Comparison of ENCODE assay signal across 8 cellular contexts in genomic region chr13:91346848-91347211, GRCh38. TPM values are rescaled to one million over a fixed set of nuclear protein-coding genes. Genes with fewer than 3 reads are reported as not detected.
A peak's percentile ranks its signal among the peaks of the same experiment; 100 is the strongest.
DNase-seq lines count a peak whose midpoint lies in the region; ATAC-seq and TF ChIP-seq lines count a peak whose summit lies in the region.

No MANE protein-coding gene starts in this region.

- H2AFZ ChIP-seq in ACC112 (ENCODE audit: low read length, unreplicated experiment) (peak overlapping the region; percentile 77), OCI-LY7 (ENCODE audit: low read length) (peak overlapping the region; percentile 82)

- CTCF ChIA-PET in OCI-LY7 (lab: Charles Lee; ENCODE audit: unreplicated experiment): interaction anchor here (1.0 to 1.4 kb wide), 3 partner anchors 11 to 36 kb away, joined by 3 to 5 read pairs (median 3); no protein-coding TSS in a partner anchor

- TF ChIP-seq CTCF in OCI-LY7 (conservative IDR thresholded peaks at IDR 0.05; ENCODE audit: low read length): no peak

- peak overlapping the region; percentile 89 for H3K9ac ChIP-seq in iPS-18a (ENCODE audit: low read length)

- H3K4me1 ChIP-seq in ACC112 (ENCODE audit: control insufficient read depth, insufficient read depth, low read length, unreplicated experiment): peaks cover 20% of the 10 kb centered on the region
- H3K4me1 ChIP-seq in OCI-LY7 (ENCODE audit: insufficient read depth, low read length, poor library complexity, severe bottlenecking): peaks cover 36% of the 10 kb centered on the region
- peaks cover 20% of the 10 kb centered on the region for H3K4me1 ChIP-seq in iPS-18a (ENCODE audit: control insufficient read depth, low read depth, low read length)

- H3K4me2 ChIP-seq in OCI-LY7 (ENCODE audit: low read length): peak overlapping the region; percentile 61

- no peaks in the 10 kb centered on the region for H3K9me3 Mint-ChIP-seq in activated naive CD8-positive, alpha-beta T cell treated with anti-CD3 and anti-CD28 coated beads, Interleukin-2, amount 10 ng/mL, durations not matched to agents 7 days and 5 days

- H3K36me3 ChIP-seq in ACC112 (ENCODE audit: insufficient read depth, low read length): peaks cover 18% of the 10 kb centered on the region; the same call in 1 of the 2 replicates
- peaks cover 37% of the 10 kb centered on the region for H3K36me3 ChIP-seq in OCI-LY7 (ENCODE audit: insufficient read depth, low read length)
- H3K36me3 ChIP-seq in iPS-18a (ENCODE audit: control insufficient read depth, low read depth, low read length): peaks cover 29% of the 10 kb centered on the region

- H3K27ac Mint-ChIP-seq in activated naive CD8-positive, alpha-beta T cell treated with anti-CD3 and anti-CD28 coated beads, Interleukin-2, amount 10 ng/mL, durations not matched to agents 7 days and 5 days: peak overlapping the region; percentile 96

- no peaks in the 10 kb centered on the region for H3K9me2 ChIP-seq in OCI-LY7 (ENCODE audit: insufficient read depth, low read length)

- peaks cover 30% of the 10 kb centered on the region for H3K4me1 Mint-ChIP-seq in activated naive CD8-positive, alpha-beta T cell treated with anti-CD3 and anti-CD28 coated beads, Interleukin-2, amount 10 ng/mL, durations not matched to agents 7 days and 5 days

- H3K4me3 ChIP-seq in ACC112 (ENCODE audit: low read depth, low read length) (peak overlapping the region; percentile 79), OCI-LY7 (ENCODE audit: low read depth, low read length, poor library complexity, severe bottlenecking) (peak overlapping the region; percentile 64), iPS-18a (ENCODE audit: low read length) (peak overlapping the region; percentile 81)

- H3K27me3 Mint-ChIP-seq in activated naive CD8-positive, alpha-beta T cell treated with anti-CD3 and anti-CD28 coated beads, Interleukin-2, amount 10 ng/mL, durations not matched to agents 7 days and 5 days: peaks cover 5% of the 10 kb centered on the region

- H4K20me1 ChIP-seq in OCI-LY7 (ENCODE audit: insufficient read depth, low read length): peaks cover 28% of the 10 kb centered on the region

- TSS peak; percentile 83 for BruUV-seq in OCI-LY7 (replicated peaks; lab: Mats Ljungman, UMichigan)

- POLR2A ChIA-PET in OCI-LY7 (lab: Charles Lee): interaction anchor here (0.5 to 4.8 kb wide), 29 partner anchors 9 to 812 kb away, joined by 3 to 65 read pairs (median 4); partner anchors contain the start of gene GPC5
- POLR2A ChIA-PET in activated naive CD8-positive, alpha-beta T cell treated with anti-CD3 and anti-CD28 coated beads, Interleukin-2, amount 10 ng/mL, durations not matched to agents 7 days and 5 days (lab: Charles Lee): interaction anchor here (1.2 to 1.5 kb wide), 5 partner anchors 13 to 53 kb away, joined by 3 to 15 read pairs (median 4); no protein-coding TSS in a partner anchor

- peaks cover 53% of the 10 kb centered on the region for H3K27me3 ChIP-seq in ACC112 (ENCODE audit: insufficient read depth, low read length)
- H3K27me3 ChIP-seq in iPS-18a (ENCODE audit: control insufficient read depth, insufficient read depth, low read length): peaks cover 8% of the 10 kb centered on the region

- H3K4me3 Mint-ChIP-seq in activated naive CD8-positive, alpha-beta T cell treated with anti-CD3 and anti-CD28 coated beads, Interleukin-2, amount 10 ng/mL, durations not matched to agents 7 days and 5 days: peak overlapping the region; percentile 95

- no peaks in the 10 kb centered on the region for H3K9me3 ChIP-seq in OCI-LY7 (ENCODE audit: low read length)
- no peaks in the 10 kb centered on the region for H3K9me3 ChIP-seq in iPS-18a (ENCODE audit: control insufficient read depth, low read depth, low read length)

- DNase-seq in OCI-LY7 (ENCODE audit: low spot score): peak; percentile 97
- no peak for DNase-seq in activated naive CD8-positive, alpha-beta T cell treated with anti-CD3 and anti-CD28 coated beads, Interleukin-2, amount 10 ng/mL, durations not matched to agents 7 days and 5 days
- DNase-seq in stimulated activated CD4-positive, alpha-beta T cell treated with anti-CD3 and anti-CD28 coated beads, Interleukin-12 subunit alpha, Interleukin-12 subunit beta, amount 100 ng/mL, for 48 hours (ENCODE audit: low read depth in 2 of 3, low spot score in 1 of 3): peak; percentile 43 to 46 (median 44)
- DNase-seq in OCI-M2 (lab: John Stamatoyannopoulos, UW; ENCODE audit: unreplicated experiment): no peak

- H3K36me3 Mint-ChIP-seq in activated naive CD8-positive, alpha-beta T cell treated with anti-CD3 and anti-CD28 coated beads, Interleukin-2, amount 10 ng/mL, durations not matched to agents 7 days and 5 days: peaks cover 16% of the 10 kb centered on the region

- intact Hi-C loops in OCI-LY7 (cut with micrococcal nuclease; ENCODE audit: unreplicated experiment): loop anchor here (2.0 kb wide), 2 partner anchors 34 to 44 kb away; no protein-coding TSS in a partner anchor

- H3K79me2 ChIP-seq in ACC112 (ENCODE audit: control insufficient read depth, insufficient read depth, low read length, unreplicated experiment) (peaks cover 29% of the 10 kb centered on the region), OCI-LY7 (ENCODE audit: insufficient read depth, low read depth, low read length) (peaks cover 52% of the 10 kb centered on the region)

- H3K27ac ChIP-seq in ACC112 (ENCODE audit: low read depth, low read length): no peak overlapping the region
- H3K27ac ChIP-seq in OCI-LY7 (ENCODE audit: low read depth, low read length, poor library complexity, severe bottlenecking): peak overlapping the region; percentile 71
- H3K27ac ChIP-seq in iPS-18a (ENCODE audit: low read length): peak overlapping the region; percentile 6

- peak; percentile 2 for ATAC-seq in GM18520 (IDR thresholded peaks at IDR 0.05; ENCODE audit: unreplicated experiment)
- peak; percentile 14 for ATAC-seq in HG03025 (IDR thresholded peaks at IDR 0.05; ENCODE audit: low FRiP score, unreplicated experiment)
- ATAC-seq in activated naive CD8-positive, alpha-beta T cell treated with anti-CD3 and anti-CD28 coated beads, Interleukin-2, amount 10 ng/mL, durations not matched to agents 7 days and 5 days (ENCODE audit: low read depth): peak; percentile 16

RNA-seq across cellular contexts. Expression of gene MIR17HG, which starts 0.7 kb away (rescaled TPM):
- total RNA-seq in OCI-LY7 (2014; rRNA removed; shearing (Covaris generic)): 175 and 242 TPM in 2 replicates
- 199 and 229 TPM in 2 replicates for total RNA-seq in OCI-LY7 (2022)
- total RNA-seq in activated naive CD8-positive, alpha-beta T cell treated with anti-CD3 and anti-CD28 coated beads, Interleukin-2, amount 10 ng/mL, durations not matched to agents 7 days and 5 days: 10 to 100 TPM; 10.1 to 11.9 TPM

RNA-seq across cellular contexts. Expression of gene GPC5, which starts 51.6 kb away (rescaled TPM):
- total RNA-seq in OCI-LY7 (2014; rRNA removed; shearing (Covaris generic)): 1.7 and 2.4 TPM in 2 replicates
- not detected in 2 replicates for total RNA-seq in OCI-LY7 (2022)
- under 1 TPM in 1 of 2 experiments, not detected in 1; 0.14 TPM for total RNA-seq in activated naive CD8-positive, alpha-beta T cell treated with anti-CD3 and anti-CD28 coated beads, Interleukin-2, amount 10 ng/mL, durations not matched to agents 7 days and 5 days

Comparison
In these comparisons a context has a peak if more than half of its experiments do, and no peak if none do; other contexts are left out.
1. DNase-seq: peak in OCI-LY7 (single experiment) and stimulated activated CD4-positive, alpha-beta T cell treated with anti-CD3 and anti-CD28 coated beads, Interleukin-12 subunit alpha, Interleukin-12 subunit beta, amount 100 ng/mL, for 48 hours (3 of 3); none in activated naive CD8-positive, alpha-beta T cell treated with anti-CD3 and anti-CD28 coated beads, Interleukin-2, amount 10 ng/mL, durations not matched to agents 7 days and 5 days (single experiment) and OCI-M2 (single experiment).
2. RNA of gene MIR17HG, which starts 0.7 kb away (total RNA-seq): 175 to 242 TPM in OCI-LY7; 10.1 to 11.9 TPM in activated naive CD8-positive, alpha-beta T cell treated with anti-CD3 and anti-CD28 coated beads, Interleukin-2, amount 10 ng/mL, durations not matched to agents 7 days and 5 days; every median in the first group is over 10 times any median in the second.
3. Peak in every context shown above with its lines, with median percentiles within 50 percentile points of each other: H3K4me3 ChIP-seq and ATAC-seq.